Comparison of ENCODE assay signal across 28 cellular contexts in the genomic region with DNA sequence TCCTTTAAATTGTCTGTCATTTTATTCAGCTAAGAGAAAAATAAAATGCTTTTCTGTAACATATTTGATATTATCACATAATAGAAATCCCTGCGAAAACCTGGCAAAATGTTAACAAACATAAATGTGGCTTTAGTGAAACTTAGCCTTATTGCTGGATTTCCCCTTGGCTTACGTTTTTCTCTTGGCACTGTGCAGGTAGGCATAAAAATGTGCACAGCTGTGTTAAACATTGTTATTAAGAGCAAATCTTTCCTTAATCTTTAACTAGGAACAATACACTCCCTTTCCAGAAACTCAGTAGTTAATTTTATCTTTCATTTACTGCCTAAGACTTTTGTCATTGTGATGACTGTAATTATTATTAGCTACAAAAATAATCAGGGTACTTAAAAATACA.
DNase-seq lines count a peak whose midpoint lies in the region; ATAC-seq, FAIRE-seq and TF ChIP-seq lines count a peak whose summit lies in the region.
"Had no signal": no experiment of that assay in that cellular context is flagged by ENCODE, and none has a peak within 500 bp of the region (broad histone marks: within the 10 kb centered on the region; RNA-seq: fewer than 3 reads in every experiment).

No MANE protein-coding gene starts in this region.

- no peak for DNase-seq in left ventricle myocardium superior
- no peak for DNase-seq in right atrium auricular region (ENCODE audit: low spot score)
- no peak for DNase-seq in kidney
- peak; percentile 16 for DNase-seq in renal cortical epithelial cell (ENCODE audit: low read depth)
- no peak for DNase-seq in activated naive CD4-positive, alpha-beta T cell treated with anti-CD3 and anti-CD28 coated beads, Interleukin-2, amount 50 U/mL, for 72 hours (ENCODE audit: low spot score in 2 of 2)
- no peak for DNase-seq in coronary artery (ENCODE audit: low spot score)
- DNase-seq: 8988T; ACHN; BE2C; CD4-positive, alpha-beta memory T cell; CD4-positive, CD25-positive, alpha-beta regulatory T cell; CD8-positive, alpha-beta memory T cell; COR-L47; DMS 273 treated with DMSO at 0.1 percent for 48 hours; DMS153; DMS53; DMS79; DND-41; EL; GDM1 had no signal

- H3K36me3 ChIP-seq in right atrium auricular region (no peaks in the 10 kb centered on the region), kidney (ENCODE audit: control insufficient read depth in 1 of 2, insufficient read depth in 2 of 2, low read length in 2 of 2) (no peaks in the 10 kb centered on the region)
- H3K36me3 ChIP-seq: BE2C, BLaER1 had no signal

- H3K27me3 Mint-ChIP-seq in nephron (ENCODE audit: low read depth): no peaks in the 10 kb centered on the region
- H3K27me3 Mint-ChIP-seq: CD4-positive, alpha-beta memory T cell; CD4-positive, CD25-positive, alpha-beta regulatory T cell; CD8-positive, alpha-beta memory T cell had no signal

- H3K4me3 ChIP-seq in right atrium auricular region (no peak overlapping the region), kidney (ENCODE audit: low read length in 2 of 2) (peak overlapping the region in 1 of 2 donors; percentile 27), coronary artery (no peak overlapping the region)
- H3K4me3 ChIP-seq: BLaER1, GM12878 had no signal

- TF ChIP-seq CTCF in right atrium auricular region (IDR thresholded peaks at IDR 0.05): no peak
- no peak for TF ChIP-seq CTCF in kidney (IDR thresholded peaks at IDR 0.05; ENCODE audit: borderline replicate concordance, extremely low read depth, insufficient read depth)
- TF ChIP-seq CTCF in nephron (IDR thresholded peaks at IDR 0.05; ENCODE audit: unreplicated experiment in 3 of 3): no peak
- TF ChIP-seq CTCF in coronary artery (IDR thresholded peaks at IDR 0.05): no peak

- intact Hi-C loops in left ventricle myocardium superior (cut with micrococcal nuclease): loop anchor here (5.0 to 10.0 kb wide), 3 partner anchors 161 to 1346 kb away; no protein-coding TSS in a partner anchor
- intact Hi-C loops in kidney (cut with DNase I): no loop called here

- peak; percentile 29 for FAIRE-seq in kidney (lab: Jason Lieb, UNC)
- FAIRE-seq: A204.1, GM12878, GM12892, GM18507 had no signal

- no peaks in the 10 kb centered on the region for H3K9me3 ChIP-seq in right atrium auricular region
- no peaks in the 10 kb centered on the region for H3K9me3 ChIP-seq in kidney (ENCODE audit: control insufficient read depth in 1 of 2, low read length in 2 of 2)
- H3K9me3 ChIP-seq: BE2C, BLaER1 had no signal

- H3K4me3 Mint-ChIP-seq in nephron: no peak overlapping the region
- H3K4me3 Mint-ChIP-seq: CD14-positive monocyte; CD4-positive, alpha-beta memory T cell; CD4-positive, CD25-positive, alpha-beta regulatory T cell; CD8-positive, alpha-beta memory T cell had no signal

- H3K9me3 Mint-ChIP-seq in nephron: no peaks in the 10 kb centered on the region
- no peaks in the 10 kb centered on the region for H3K9me3 Mint-ChIP-seq in activated naive CD4-positive, alpha-beta T cell treated with anti-CD3 and anti-CD28 coated beads, Interleukin-2, amount 50 U/mL, for 72 hours
- H3K9me3 Mint-ChIP-seq: CD14-positive monocyte had no signal

- no peak overlapping the region for H3K27ac ChIP-seq in right atrium auricular region
- H3K27ac ChIP-seq in kidney (ENCODE audit: low read depth in 2 of 2, low read length in 2 of 2): no peak overlapping the region
- H3K27ac ChIP-seq in coronary artery: no peak overlapping the region
- H3K27ac ChIP-seq: BLaER1 had no signal

- H3K27me3 ChIP-seq in right atrium auricular region: no peaks in the 10 kb centered on the region
- H3K27me3 ChIP-seq: BE2C, BLaER1 had no signal

- H3K4me1 ChIP-seq in right atrium auricular region (no peaks in the 10 kb centered on the region), kidney (ENCODE audit: control insufficient read depth in 1 of 2, insufficient read depth in 1 of 2, low read depth in 1 of 2, low read length in 2 of 2) (peaks cover 3 to 7% of the 10 kb centered on the region in 2 donors)
- H3K4me1 ChIP-seq: BE2C, BLaER1 had no signal

- peak overlapping the region; percentile 65 to 79 (median 71) for H3K27ac Mint-ChIP-seq in nephron
- H3K27ac Mint-ChIP-seq in activated naive CD4-positive, alpha-beta T cell treated with anti-CD3 and anti-CD28 coated beads, Interleukin-2, amount 50 U/mL, for 72 hours: no peak overlapping the region
- H3K27ac Mint-ChIP-seq: CD14-positive monocyte; CD4-positive, alpha-beta memory T cell; CD4-positive, CD25-positive, alpha-beta regulatory T cell; CD8-positive, alpha-beta memory T cell had no signal

- no peak overlapping the region for H3K9ac ChIP-seq in kidney (ENCODE audit: low read length in 2 of 2)
- H3K9ac ChIP-seq: BLaER1 had no signal

- H3K4me1 Mint-ChIP-seq in nephron: peaks cover 33% of the 10 kb centered on the region
- H3K4me1 Mint-ChIP-seq: CD14-positive monocyte; CD4-positive, alpha-beta memory T cell; CD4-positive, CD25-positive, alpha-beta regulatory T cell; CD8-positive, alpha-beta memory T cell had no signal

- ATAC-seq in left ventricle myocardium superior: peak; percentile 60
- ATAC-seq in GM19397 (IDR thresholded peaks at IDR 0.05; ENCODE audit: unreplicated experiment): no peak
- ATAC-seq in activated naive CD4-positive, alpha-beta T cell treated with anti-CD3 and anti-CD28 coated beads, Interleukin-2, amount 50 U/mL, for 72 hours: no peak
- ATAC-seq: GM12878 had no signal

- H3K36me3 Mint-ChIP-seq in nephron (ENCODE audit: low read depth): no peaks in the 10 kb centered on the region
- no peaks in the 10 kb centered on the region for H3K36me3 Mint-ChIP-seq in activated naive CD4-positive, alpha-beta T cell treated with anti-CD3 and anti-CD28 coated beads, Interleukin-2, amount 50 U/mL, for 72 hours
- H3K36me3 Mint-ChIP-seq: CD14-positive monocyte; CD4-positive, alpha-beta memory T cell; CD4-positive, CD25-positive, alpha-beta regulatory T cell; CD8-positive, alpha-beta memory T cell had no signal

Comparison
In these comparisons a context has a peak if more than half of its experiments do, and no peak if none do; other contexts are left out.
1. H3K27ac Mint-ChIP-seq: peak in nephron (3 of 3); none in activated naive CD4-positive, alpha-beta T cell treated with anti-CD3 and anti-CD28 coated beads, Interleukin-2, amount 50 U/mL, for 72 hours (0 of 2).